ENCODE assay signal across 10 cellular contexts in genomic region chrX:136214551-136214950, GRCh38. TPM values are rescaled to one million over a fixed set of nuclear protein-coding genes. Genes with fewer than 3 reads are reported as not detected.
A peak's percentile ranks its signal among the peaks of the same experiment; 100 is the strongest.
DNase-seq lines count a peak whose midpoint lies in the region; ATAC-seq and TF ChIP-seq lines count a peak whose summit lies in the region.
"Had no signal": no experiment of that assay in that cellular context is flagged by ENCODE, and none has a peak within 500 bp of the region (broad histone marks: within the 10 kb centered on the region; RNA-seq: fewer than 3 reads in every experiment).

No MANE protein-coding gene starts in this region.

- no peak overlapping the region for H3K4me3 ChIP-seq in fibroblast of pulmonary artery (replicated peaks; ENCODE audit: low read depth, low read length)
- no peak overlapping the region for H3K4me3 ChIP-seq in retinal pigment epithelial cell (ENCODE audit: low read length)
- H3K4me3 ChIP-seq in lower leg skin (ENCODE audit: low read depth, poor library complexity, severe bottlenecking), result no peak overlapping the region
- H3K4me3 ChIP-seq in naive thymus-derived CD4-positive, alpha-beta T cell (ENCODE audit: low read length), result no peak overlapping the region

- no peak overlapping the region; the same call in 1 of the 2 replicates for H3K27ac ChIP-seq in RWPE1
- no peak overlapping the region for H3K27ac ChIP-seq in naive thymus-derived CD4-positive, alpha-beta T cell (ENCODE audit: low read depth, low read length)

- ATAC-seq in naive thymus-derived CD4-positive, alpha-beta T cell, result no peak
- no peak for ATAC-seq in GM18520 (IDR thresholded peaks at IDR 0.05; ENCODE audit: unreplicated experiment)

- no peak for TF ChIP-seq POLR2A in lower leg skin (IDR thresholded peaks at IDR 0.05)

- peaks cover 0 to 8% (median 4%) of the 10 kb centered on the region in 5 donors for H3K36me3 Mint-ChIP-seq in naive thymus-derived CD4-positive, alpha-beta T cell

- WGBS in lower leg skin, 2 donors, result 56 to 65% methylated on average over 7 of the region's 7 CpGs

- H3K27ac Mint-ChIP-seq in naive thymus-derived CD4-positive, alpha-beta T cell, result no peak overlapping the region

- DNase-seq in Daoy (ENCODE audit: low read depth), result peak; percentile 70
- DNase-seq in RWPE1 (ENCODE audit: low spot score), result peak; percentile 7
- peak; percentile 74 for DNase-seq in fibroblast of pulmonary artery (ENCODE audit: low read depth)
- DNase-seq in retinal pigment epithelial cell (ENCODE audit: low read depth), result peak; percentile 61
- no peak for DNase-seq in activated CD4-positive, alpha-beta T cell treated with anti-CD3 and anti-CD28 coated beads, Interleukin-2, amount 50 U/mL, for 1 hour
- no peak for DNase-seq in lower leg skin (ENCODE audit: low spot score in 2 of 2)
- no peak for DNase-seq in naive thymus-derived CD4-positive, alpha-beta T cell
- DNase-seq: DND-41, NCI-H1694 treated with DMSO at 0.1 percent for 48 hours had no signal

- no peaks in the 10 kb centered on the region for H3K27me3 Mint-ChIP-seq in naive thymus-derived CD4-positive, alpha-beta T cell

- TF ChIP-seq CTCF in RWPE1 (conservative IDR thresholded peaks at IDR 0.05; ENCODE audit: low read depth) (no peak), fibroblast of pulmonary artery (IDR thresholded peaks at IDR 0.05; ENCODE audit: low read length, missing control alignments) (no peak), retinal pigment epithelial cell (conservative IDR thresholded peaks at IDR 0.05; ENCODE audit: low read depth, low read length) (no peak), lower leg skin (IDR thresholded peaks at IDR 0.05) (no peak)

- H3K9me3 Mint-ChIP-seq in naive thymus-derived CD4-positive, alpha-beta T cell, result no peaks in the 10 kb centered on the region

- H3K27me3 ChIP-seq in naive thymus-derived CD4-positive, alpha-beta T cell (ENCODE audit: control insufficient read depth in 2 of 2, insufficient read depth in 2 of 2, low read length in 2 of 2), result no peaks in the 10 kb centered on the region

- H3K9me3 ChIP-seq in naive thymus-derived CD4-positive, alpha-beta T cell (ENCODE audit: control insufficient read depth in 2 of 3, low read length in 3 of 3), result no peaks in the 10 kb centered on the region

- CTCF ChIA-PET in RWPE1 (lab: Yijun Ruan, JAX), result no interaction called here
- CTCF ChIA-PET in naive thymus-derived CD4-positive, alpha-beta T cell (lab: Charles Lee), result no interaction called here

- intact Hi-C loops in lower leg skin (cut with DNase I; ENCODE audit: low total_unique reads), result no loop called here
- intact Hi-C loops in naive thymus-derived CD4-positive, alpha-beta T cell (cut with micrococcal nuclease), result no loop called here

- H3K4me1 Mint-ChIP-seq in naive thymus-derived CD4-positive, alpha-beta T cell, result peaks cover 0 to 7% (median 0%) of the 10 kb centered on the region in 7 donors

- H3K4me3 Mint-ChIP-seq in naive thymus-derived CD4-positive, alpha-beta T cell, result no peak overlapping the region

- no peaks in the 10 kb centered on the region for H3K36me3 ChIP-seq in naive thymus-derived CD4-positive, alpha-beta T cell (ENCODE audit: control insufficient read depth in 2 of 3, insufficient read depth in 3 of 3, low read length in 3 of 3)

- POLR2A ChIA-PET in RWPE1 (lab: Yijun Ruan, JAX; ENCODE audit: low non-redundant PET), result no interaction called here
- POLR2A ChIA-PET in naive thymus-derived CD4-positive, alpha-beta T cell (lab: Charles Lee), result no interaction called here

- H3K4me1 ChIP-seq in naive thymus-derived CD4-positive, alpha-beta T cell (ENCODE audit: control insufficient read depth in 2 of 2, insufficient read depth in 2 of 2, low read length in 2 of 2), result no peaks in the 10 kb centered on the region

RNA-seq across cellular contexts. Expression of gene MAP7D3, which starts 36.6 kb away (rescaled TPM):
- total RNA-seq in Daoy (2014; rRNA removed; shearing (Covaris generic)), result 14.1 and 17.7 TPM in 2 replicates
- 1 to 10 TPM; 4.4 to 7.6 (median 5.4) TPM for total RNA-seq in lower leg skin
- 10 to 100 TPM in 1 of 5 experiments, 1 to 10 TPM in 4; 5.9 to 15.8 (median 7.7) TPM for total RNA-seq in naive thymus-derived CD4-positive, alpha-beta T cell
- 1 to 10 TPM; 4.4 to 5.4 TPM for polyA plus RNA-seq in naive thymus-derived CD4-positive, alpha-beta T cell

Comparison
In these comparisons a context has a peak if more than half of its experiments do, and no peak if none do; other contexts are left out.
1. DNase-seq: peak in Daoy (single experiment), RWPE1 (single experiment), fibroblast of pulmonary artery (single experiment) and retinal pigment epithelial cell (single experiment); none in activated CD4-positive, alpha-beta T cell treated with anti-CD3 and anti-CD28 coated beads, Interleukin-2, amount 50 U/mL, for 1 hour (single experiment), lower leg skin (0 of 2) and naive thymus-derived CD4-positive, alpha-beta T cell (0 of 9).